In the genomic region with DNA sequence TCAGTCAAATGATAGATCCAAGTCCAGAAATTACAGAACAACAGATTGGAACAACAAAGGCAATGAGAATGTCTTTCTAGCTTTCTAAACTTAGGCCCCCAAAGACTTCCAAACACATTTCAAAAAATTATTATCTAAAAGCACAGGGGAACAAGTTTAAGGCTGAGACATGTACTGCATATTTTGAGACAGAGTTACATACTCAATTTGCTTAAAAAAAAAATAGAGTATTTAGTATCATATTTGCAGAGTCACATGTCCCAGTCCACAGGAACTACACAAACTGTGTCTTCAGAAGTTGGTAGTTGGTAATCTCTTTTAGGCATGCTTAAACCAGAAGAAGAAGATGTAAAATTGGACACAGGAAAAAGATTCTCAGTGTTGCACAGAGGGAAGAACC, we compare ENCODE assay signal across 9 cellular contexts.
A peak's percentile ranks its signal among the peaks of the same experiment; 100 is the strongest.
DNase-seq lines count a peak whose midpoint lies in the region; ATAC-seq and TF ChIP-seq lines count a peak whose summit lies in the region.
"Had no signal": no experiment of that assay in that cellular context is flagged by ENCODE, and none has a peak within 500 bp of the region (broad histone marks: within the 10 kb centered on the region; RNA-seq: fewer than 3 reads in every experiment).

No MANE protein-coding gene starts in this region.

- BruUV-seq in mammary epithelial cell (replicated peaks; lab: Mats Ljungman, UMichigan) = no TSS peak

- H3K36me3 ChIP-seq in KMS-11 (ENCODE audit: insufficient read depth) (no peaks in the 10 kb centered on the region), mammary epithelial cell (ENCODE audit: insufficient read depth, low read length) (no peaks in the 10 kb centered on the region), neutrophil (no peaks in the 10 kb centered on the region)

- H3K4me2 ChIP-seq in KMS-11 (peak overlapping the region; percentile 36), mammary epithelial cell (ENCODE audit: insufficient read depth, low read depth, low read length) (no peak overlapping the region)

- no peak overlapping the region for H3K4me3 ChIP-seq in KMS-11 (IDR thresholded peaks at IDR 0.05; ENCODE audit: insufficient read depth, low read depth, low read length)
- no peak overlapping the region for H3K4me3 ChIP-seq in mammary epithelial cell (replicated peaks in 1 of 3; ENCODE audit: insufficient read depth in 1 of 3, low read depth in 2 of 3, low read length in 3 of 3)
- no peak overlapping the region for H3K4me3 ChIP-seq in neutrophil (ENCODE audit: low read depth in 1 of 2, low read length in 1 of 2)

- H3K36me3 Mint-ChIP-seq in CD14-positive monocyte = peaks cover 0 to 9% of the 10 kb centered on the region in 2 donors

- peak overlapping the region; percentile 89 to 96 (median 92) for H3K27ac Mint-ChIP-seq in CD14-positive monocyte

- peak overlapping the region; percentile 49; the same call in 1 of the 2 replicates for H3K27ac ChIP-seq in KMS-11
- no peak overlapping the region for H3K27ac ChIP-seq in mammary epithelial cell (ENCODE audit: insufficient read depth, low read depth, low read length)
- H3K27ac ChIP-seq in neutrophil = peak overlapping the region; percentile 80

- no peak overlapping the region for H3K4me3 Mint-ChIP-seq in CD14-positive monocyte

- no peaks in the 10 kb centered on the region for H3K79me2 ChIP-seq in KMS-11 (ENCODE audit: insufficient read depth, low read depth)
- H3K79me2 ChIP-seq in mammary epithelial cell (ENCODE audit: insufficient read depth, low read length) = no peaks in the 10 kb centered on the region

- no peak for ATAC-seq in HG02642 (IDR thresholded peaks at IDR 0.05; ENCODE audit: poor library complexity, unreplicated experiment)

- no peaks in the 10 kb centered on the region for H3K9me3 Mint-ChIP-seq in CD14-positive monocyte

- dilution Hi-C loops in mammary epithelial cell (cut with HindIII; ENCODE audit: low sequenced_read_pairs) = loop anchor here (5.0 kb wide), 1 partner anchor 101 kb away; no protein-coding TSS in a partner anchor

- H4K20me1 ChIP-seq in KMS-11 (ENCODE audit: insufficient read depth) (no peaks in the 10 kb centered on the region), mammary epithelial cell (ENCODE audit: insufficient read depth, low read length) (no peaks in the 10 kb centered on the region)

- no peak for TF ChIP-seq CTCF in CD14-positive monocyte (IDR thresholded peaks at IDR 0.05)
- TF ChIP-seq CTCF in KMS-11 (conservative IDR thresholded peaks at IDR 0.05; ENCODE audit: low read depth, low read length) = no peak
- TF ChIP-seq CTCF in mammary epithelial cell (conservative IDR thresholded peaks at IDR 0.05 in 1 of 2, IDR thresholded peaks at IDR 0.05 in 1 of 2; ENCODE audit: extremely low read depth in 1 of 2, insufficient read depth in 1 of 2, low read depth in 1 of 2, low read length in 2 of 2) = no peak
- no peak for TF ChIP-seq CTCF in neutrophil (IDR thresholded peaks at IDR 0.05)
- no peak for TF ChIP-seq CTCF in GM10266 (IDR thresholded peaks at IDR 0.05; ENCODE audit: control insufficient read depth, insufficient read depth, low read depth, missing control alignments)

- H3K4me1 ChIP-seq in KMS-11 (ENCODE audit: low read depth, poor library complexity, severe bottlenecking) (peaks cover 17% of the 10 kb centered on the region), mammary epithelial cell (ENCODE audit: insufficient read depth, low read length) (peaks cover 35% of the 10 kb centered on the region), neutrophil (ENCODE audit: control insufficient read depth in 1 of 2, insufficient read depth in 1 of 2, low read depth in 1 of 2, low read length in 1 of 2) (peaks cover 50 to 60% of the 10 kb centered on the region in 2 experiments)

- no peak for DNase-seq in CD14-positive monocyte (ENCODE audit: low spot score)
- DNase-seq in mammary epithelial cell = no peak
- no peak for DNase-seq in GM10266 (ENCODE audit: extremely low spot score)
- DNase-seq in T-helper 9 cell = no peak
- DNase-seq in dermis blood vessel endothelial cell = no peak
- DNase-seq: SW 1271 had no signal

- peaks cover 64% of the 10 kb centered on the region for H3K4me1 Mint-ChIP-seq in CD14-positive monocyte

- CTCF ChIA-PET in mammary epithelial cell (lab: Charles Lee; ENCODE audit: low non-redundant PET) = no interaction called here

- H3K9me3 ChIP-seq in mammary epithelial cell (replicated peaks; ENCODE audit: insufficient read depth, low read length) (no peaks in the 10 kb centered on the region), neutrophil (no peaks in the 10 kb centered on the region)

- H3K27me3 ChIP-seq in KMS-11 (ENCODE audit: insufficient read depth, low read depth) = no peaks in the 10 kb centered on the region
- H3K27me3 ChIP-seq in mammary epithelial cell (ENCODE audit: insufficient read depth, low read length) = no peaks in the 10 kb centered on the region
- no peaks in the 10 kb centered on the region for H3K27me3 ChIP-seq in neutrophil

- peaks cover 0 to 3% (median 0%) of the 10 kb centered on the region in 3 donors for H3K27me3 Mint-ChIP-seq in CD14-positive monocyte (ENCODE audit: low read depth in 3 of 3)

- no peak overlapping the region; the same call in 1 of the 2 replicates for H3K9ac ChIP-seq in KMS-11
- no peak overlapping the region for H3K9ac ChIP-seq in mammary epithelial cell (ENCODE audit: insufficient read depth, low read length)

- no peak overlapping the region for H2AFZ ChIP-seq in KMS-11 (ENCODE audit: low read depth)
- peak overlapping the region; percentile 55 for H2AFZ ChIP-seq in mammary epithelial cell (ENCODE audit: low read depth, low read length)

- intact Hi-C loops in CD14-positive monocyte (cut with micrococcal nuclease) = loop anchor here in 1 of 2 donors (10.0 kb wide), 1 partner anchor 49 kb away; no protein-coding TSS in a partner anchor
- intact Hi-C loops in mammary epithelial cell (cut with micrococcal nuclease) = no loop called here

- in situ Hi-C loops in mammary epithelial cell (cut with MboI; ENCODE audit: low sequenced_read_pairs in 2 of 2) = no loop called here
